ENCODE assay signal across 9 cellular contexts in the genomic region with DNA sequence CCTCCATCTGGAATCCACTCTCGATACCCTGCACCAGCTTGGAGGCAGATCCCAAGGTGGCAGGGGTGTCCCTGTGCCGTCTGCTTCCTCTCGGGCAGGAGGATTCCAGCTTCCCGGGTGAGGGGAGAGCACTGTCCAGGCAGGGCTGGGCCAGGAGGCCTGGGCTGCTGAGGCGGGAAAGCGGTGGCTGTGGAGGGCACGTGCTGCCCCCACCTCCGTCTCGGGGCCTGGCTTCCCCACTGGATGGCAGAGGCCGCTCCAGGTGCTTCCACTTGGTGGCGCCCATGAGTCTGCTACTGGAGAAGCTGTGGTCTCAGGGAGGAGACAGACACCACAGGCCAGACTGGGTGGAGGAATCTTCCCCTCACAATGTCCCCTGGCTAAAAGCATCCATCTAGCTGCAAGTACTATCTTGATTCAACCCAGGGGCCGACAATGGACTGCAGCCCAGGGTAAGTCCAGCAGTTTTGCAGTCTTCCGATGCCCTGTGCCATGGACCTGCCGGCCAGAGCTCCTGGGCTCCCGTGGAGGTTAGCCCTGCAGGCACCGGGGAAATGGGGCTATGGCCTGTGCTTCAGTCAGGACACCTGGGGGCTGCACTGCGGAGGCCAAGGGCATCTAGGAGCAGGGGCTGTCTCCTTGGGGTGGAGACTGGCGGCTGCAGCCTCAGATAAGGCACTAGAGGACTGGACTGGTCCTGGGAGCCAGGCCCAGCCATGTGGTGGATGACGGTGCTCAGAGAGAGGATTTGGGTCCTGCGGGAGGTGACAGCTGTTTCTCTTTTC. TPM values are rescaled to one million over a fixed set of nuclear protein-coding genes. Genes with fewer than 3 reads are reported as not detected.
DNase-seq lines count a peak whose midpoint lies in the region; ATAC-seq and TF ChIP-seq lines count a peak whose summit lies in the region.
"Had no signal": no experiment of that assay in that cellular context is flagged by ENCODE, and none has a peak within 500 bp of the region (broad histone marks: within the 10 kb centered on the region; RNA-seq: fewer than 3 reads in every experiment).

No MANE protein-coding gene starts in this region.

- H3K36me3 Mint-ChIP-seq in T-helper 17 cell (ENCODE audit: low read depth): peaks cover 4% of the 10 kb centered on the region

- no peaks in the 10 kb centered on the region for H3K9me3 ChIP-seq in T-helper 17 cell (ENCODE audit: control insufficient read depth, low read length, poor library complexity, severe bottlenecking)

- TF ChIP-seq CTCF in GM13976 (IDR thresholded peaks at IDR 0.05; ENCODE audit: borderline replicate concordance, control extremely low read depth, extremely low read depth, insufficient read depth, missing control alignments) (peak; percentile 45), choroid plexus epithelial cell (conservative IDR thresholded peaks at IDR 0.05; ENCODE audit: low read depth, low read length) (peak; percentile 68)

- peak; percentile 43 for DNase-seq in ACHN
- DNase-seq in GM13976 (ENCODE audit: low spot score): peak; percentile 62
- peak in 1 of 3 donors; percentile 28 for DNase-seq in T-helper 17 cell
- peak; percentile 50 for DNase-seq in choroid plexus epithelial cell (ENCODE audit: low read depth)
- DNase-seq in myocyte (ENCODE audit: low read depth): peak; percentile 31
- DNase-seq in activated gamma-delta T cell treated with Interleukin-2 at 50 U/mL for 16 hours: no peak
- DNase-seq in pons (ENCODE audit: low spot score): no peak

- peaks cover 5% of the 10 kb centered on the region for H3K4me1 Mint-ChIP-seq in T-helper 17 cell
- H3K4me1 Mint-ChIP-seq: central memory CD8-positive, alpha-beta T cell had no signal

- no peaks in the 10 kb centered on the region for H3K27me3 Mint-ChIP-seq in T-helper 17 cell
- H3K27me3 Mint-ChIP-seq: central memory CD8-positive, alpha-beta T cell had no signal

- ATAC-seq in T-helper 17 cell (peak; percentile 47), GM21576 (IDR thresholded peaks at IDR 0.05; ENCODE audit: unreplicated experiment) (no peak)

- no peak overlapping the region for H3K4me3 ChIP-seq in choroid plexus epithelial cell (ENCODE audit: low read depth, low read length)

- in situ Hi-C loops in ACHN (cut with HindIII; ENCODE audit: low pct_ligation_motif_present, low pct_unique_long_range_greater_than_20kb, low sequenced_read_pairs) (no loop called here), GM13976 (cut with MboI; ENCODE audit: low sequenced_read_pairs, unreplicated experiment) (loop anchor here (25.0 kb wide), 1 partner anchor 681 kb away; no protein-coding TSS in a partner anchor)

- H3K4me3 Mint-ChIP-seq in T-helper 17 cell: peak overlapping the region; percentile 5
- H3K4me3 Mint-ChIP-seq: central memory CD8-positive, alpha-beta T cell had no signal

- no peak overlapping the region for H3K27ac Mint-ChIP-seq in T-helper 17 cell

RNA-seq across cellular contexts. Expression of a gene that starts 41.3 kb away (rescaled TPM):
- total RNA-seq in T-helper 17 cell (10 to 100 TPM; 29.4 to 34.2 TPM), myocyte (61.6 and 65.5 TPM in 2 replicates)
- polyA plus RNA-seq in myocyte (2012): 35.1 TPM

Comparison
In these comparisons a context has a peak if more than half of its experiments do, and no peak if none do; other contexts are left out.
1. DNase-seq: peak in ACHN (single experiment), GM13976 (single experiment), choroid plexus epithelial cell (single experiment) and myocyte (single experiment); none in activated gamma-delta T cell treated with Interleukin-2 at 50 U/mL for 16 hours (single experiment) and pons (single experiment).